Comparison of ENCODE assay signal across 8 cellular contexts in the genomic region with DNA sequence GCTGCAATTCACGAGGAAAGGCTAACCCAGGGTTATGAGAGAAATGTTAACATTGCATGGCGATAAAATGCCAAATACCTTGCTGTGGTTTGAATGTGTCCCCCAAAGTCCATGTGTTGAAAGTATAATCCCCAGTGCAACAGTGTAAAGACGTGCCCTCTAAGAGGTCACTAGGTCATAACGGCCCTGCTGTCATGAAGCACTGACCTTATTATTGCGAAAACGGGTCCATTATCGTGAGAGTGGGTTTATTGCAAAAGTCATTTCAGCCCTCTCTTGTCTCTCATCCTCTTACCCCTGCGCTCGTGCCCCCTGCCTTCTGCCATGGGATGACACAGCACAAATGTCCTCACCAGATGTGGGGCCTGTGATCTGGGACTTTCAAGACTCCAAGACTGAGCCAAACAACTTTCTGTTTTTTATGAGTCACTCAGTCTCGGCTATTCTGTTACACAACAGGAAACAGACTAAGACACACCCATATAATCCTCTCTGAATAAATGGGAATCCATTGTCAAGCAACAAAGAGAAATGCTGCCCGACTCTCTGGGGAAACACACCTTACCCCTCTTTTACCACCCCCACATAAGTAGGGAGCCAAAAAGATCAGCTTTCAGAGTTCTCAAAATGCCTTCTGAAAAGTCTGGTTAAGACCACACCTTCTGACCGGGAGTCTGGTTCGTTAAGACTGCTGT.
DNase-seq lines count a peak whose midpoint lies in the region; ATAC-seq, FAIRE-seq and TF ChIP-seq lines count a peak whose summit lies in the region.

No MANE protein-coding gene starts in this region.

- FAIRE-seq in GM12891 (lab: Jason Lieb, UNC) = no peak

- ATAC-seq in GM19043 (IDR thresholded peaks at IDR 0.05; ENCODE audit: low read depth, unreplicated experiment) = peak; percentile 61
- ATAC-seq in GM18498 (IDR thresholded peaks at IDR 0.05; ENCODE audit: unreplicated experiment) = no peak
- ATAC-seq in HG03025 (IDR thresholded peaks at IDR 0.05; ENCODE audit: low FRiP score, unreplicated experiment) = no peak

- H3K4me3 ChIP-seq in fibroblast of the aortic adventitia (ENCODE audit: low read depth, low read length) (no peak overlapping the region), sigmoid colon (no peak overlapping the region)

- no peaks in the 10 kb centered on the region for H3K9me3 ChIP-seq in sigmoid colon

- TF ChIP-seq CTCF in fibroblast of the aortic adventitia (IDR thresholded peaks at IDR 0.05; ENCODE audit: insufficient read depth, low read length) (no peak), sigmoid colon (IDR thresholded peaks at IDR 0.05) (no peak)

- peak; percentile 89 to 98 for DNase-seq in NOMO-1 (lab: John Stamatoyannopoulos, UW; ENCODE audit: unreplicated experiment in 2 of 2)
- peak; percentile 57 to 63 for DNase-seq in activated T-cell treated with anti-CD3 and anti-CD28 coated beads, Interleukin-2, amount 50 U/mL, for 48 hours
- DNase-seq in fibroblast of the aortic adventitia (ENCODE audit: low read depth) = peak; percentile 89
- peak; percentile 78 for DNase-seq in sigmoid colon
- no peak for DNase-seq in GM12891 (ENCODE audit: insufficient read length, low spot score)

- H3K4me1 ChIP-seq in sigmoid colon = peaks cover 0 to 4% (median 0%) of the 10 kb centered on the region in 4 donors

- WGBS in sigmoid colon, 2 donors = 34 to 46% methylated on average over 13 of the region's 13 CpGs

- no peaks in the 10 kb centered on the region for H3K36me3 ChIP-seq in sigmoid colon

- TF ChIP-seq EP300 in sigmoid colon (IDR thresholded peaks at IDR 0.05) = no peak

- intact Hi-C loops in sigmoid colon (cut with DNase I) = no loop called here

- H3K27ac ChIP-seq in sigmoid colon = peak overlapping the region; percentile 37 to 74 (median 44)

- no peaks in the 10 kb centered on the region for H3K27me3 ChIP-seq in sigmoid colon

- TF ChIP-seq POLR2A in sigmoid colon (IDR thresholded peaks at IDR 0.05) = no peak
- no peak for TF ChIP-seq POLR2A in GM12891 (IDR thresholded peaks at IDR 0.05; ENCODE audit: low read depth, low read length)

TF ChIP-seq in GM12891, 5 proteins besides CTCF, POLR2A, EP300 and RAD21:
- TF ChIP-seq POU2F2 (IDR thresholded peaks at IDR 0.05; ENCODE audit: low read depth, low read length) = no peak
- TF ChIP-seq PAX5 (IDR thresholded peaks at IDR 0.05; ENCODE audit: insufficient read depth, low read length, severe bottlenecking) = no peak
- no peak for TF ChIP-seq TAF1 (IDR thresholded peaks at IDR 0.05; ENCODE audit: low read depth, low read length)
- TF ChIP-seq SPI1 (IDR thresholded peaks at IDR 0.05; ENCODE audit: low read depth, low read length) = no peak
- no peak for TF ChIP-seq POLR2AphosphoS5 (IDR thresholded peaks at IDR 0.05; ENCODE audit: low read depth, low read length)
